1 cellular context compared by ENCODE assay signal in the genomic region with DNA sequence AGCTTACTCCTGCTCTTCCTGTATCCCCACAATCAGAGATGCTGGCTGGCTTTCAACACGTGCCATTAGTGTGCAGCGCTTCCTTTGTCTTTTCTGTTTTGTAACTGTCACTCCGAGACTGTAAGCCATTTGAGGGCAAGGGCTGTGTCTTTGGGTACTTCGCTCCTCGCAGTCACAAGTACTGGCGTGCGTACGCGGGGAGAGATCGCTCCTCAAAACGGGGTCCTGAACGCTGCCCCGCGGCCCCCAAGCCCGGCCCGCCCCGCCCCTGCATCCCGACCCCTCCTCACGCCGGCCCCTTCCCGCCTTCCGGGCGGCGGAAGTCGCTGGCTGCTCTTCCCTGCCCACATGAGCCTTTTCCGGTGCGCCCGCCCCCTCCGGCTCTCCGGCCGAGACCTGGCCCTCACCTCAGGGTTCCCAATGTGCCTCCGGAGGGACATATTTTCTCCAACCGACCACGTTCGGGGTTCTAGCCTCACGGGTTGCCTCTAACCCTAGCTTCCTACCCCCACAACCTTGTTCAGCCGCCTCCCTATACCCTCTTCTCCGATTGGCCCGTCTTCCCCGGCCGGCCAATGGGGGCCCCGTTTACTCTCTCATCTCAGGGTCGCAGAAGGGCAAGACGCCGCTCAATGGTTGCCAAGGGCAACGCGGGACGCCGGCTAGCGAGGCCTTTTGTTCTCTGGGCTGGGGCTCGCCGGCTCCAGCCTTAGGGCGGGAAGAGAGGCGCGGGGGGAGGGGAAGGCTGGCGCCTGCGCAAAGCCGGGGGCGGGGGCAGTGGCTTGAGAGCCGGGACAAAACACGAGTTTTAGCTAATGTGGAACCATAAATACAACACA.
A peak's percentile ranks its signal among the peaks of the same experiment; 100 is the strongest.
TF ChIP-seq lines count a peak whose summit lies in the region.

TSS of gene CEP41 (minus strand) at position 490 of the 839 bp plus-strand sequence. CDS start at position 440, 50 bp downstream.

TF ChIP-seq in HepG2, 621 proteins besides CTCF, POLR2A, EP300 and RAD21 (continued from another document and continues in another):
- TF ChIP-seq, protein P1, sequence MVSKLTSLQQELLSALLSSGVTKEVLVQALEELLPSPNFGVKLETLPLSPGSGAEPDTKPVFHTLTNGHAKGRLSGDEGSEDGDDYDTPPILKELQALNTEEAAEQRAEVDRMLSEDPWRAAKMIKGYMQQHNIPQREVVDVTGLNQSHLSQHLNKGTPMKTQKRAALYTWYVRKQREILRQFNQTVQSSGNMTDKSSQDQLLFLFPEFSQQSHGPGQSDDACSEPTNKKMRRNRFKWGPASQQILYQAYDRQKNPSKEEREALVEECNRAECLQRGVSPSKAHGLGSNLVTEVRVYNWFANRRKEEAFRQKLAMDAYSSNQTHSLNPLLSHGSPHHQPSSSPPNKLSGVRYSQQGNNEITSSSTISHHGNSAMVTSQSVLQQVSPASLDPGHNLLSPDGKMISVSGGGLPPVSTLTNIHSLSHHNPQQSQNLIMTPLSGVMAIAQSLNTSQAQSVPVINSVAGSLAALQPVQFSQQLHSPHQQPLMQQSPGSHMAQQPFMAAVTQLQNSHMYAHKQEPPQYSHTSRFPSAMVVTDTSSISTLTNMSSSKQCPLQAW (CRISPR knock-in tag; IDR thresholded peaks at IDR 0.05) = no peak
- TF ChIP-seq DNMT3B (CRISPR knock-in tag; conservative IDR thresholded peaks at IDR 0.05) (no peak), GATAD2A (CRISPR knock-in tag; IDR thresholded peaks at IDR 0.05) (no peak), BRCA1 (CRISPR knock-in tag; IDR thresholded peaks at IDR 0.05) (no peak), ZFP90 (CRISPR knock-in tag; IDR thresholded peaks at IDR 0.05; ENCODE audit: borderline replicate concordance) (no peak), ZNF296 (CRISPR knock-in tag; conservative IDR thresholded peaks at IDR 0.05) (no peak), ZNF773 (CRISPR knock-in tag; IDR thresholded peaks at IDR 0.05; ENCODE audit: borderline replicate concordance) (no peak), ZBTB25 (CRISPR knock-in tag; IDR thresholded peaks at IDR 0.05) (no peak; the same call in 1 of the 2 replicates), ZNF75D (CRISPR knock-in tag; IDR thresholded peaks at IDR 0.05; ENCODE audit: borderline replicate concordance) (no peak), SMAD3 (CRISPR knock-in tag; IDR thresholded peaks at IDR 0.05) (no peak), ZFP36L1 (CRISPR knock-in tag; IDR thresholded peaks at IDR 0.05) (no peak), DBP (CRISPR knock-in tag; IDR thresholded peaks at IDR 0.05; ENCODE audit: not compliant biosample characterization) (no peak), WIZ (CRISPR knock-in tag; IDR thresholded peaks at IDR 0.05) (no peak), ZNF362 (CRISPR knock-in tag; IDR thresholded peaks at IDR 0.05; ENCODE audit: borderline replicate concordance) (no peak), TCF12 (IDR thresholded peaks at IDR 0.05) (no peak), TCF12 (CRISPR knock-in tag; IDR thresholded peaks at IDR 0.05) (0 out of 2 replicates have a peak, but pooled peaks have one; percentile 40), ZHX2 (IDR thresholded peaks at IDR 0.05; ENCODE audit: low read depth) (no peak), ZHX2 (CRISPR knock-in tag; IDR thresholded peaks at IDR 0.05; ENCODE audit: borderline replicate concordance) (no peak), HMG20B (CRISPR knock-in tag; conservative IDR thresholded peaks at IDR 0.05) (no peak), NFYC (CRISPR knock-in tag; IDR thresholded peaks at IDR 0.05) (peak; percentile 95), ZBTB3 (CRISPR knock-in tag; IDR thresholded peaks at IDR 0.05; ENCODE audit: borderline replicate concordance, low read depth) (no peak), ZNF230 (CRISPR knock-in tag; IDR thresholded peaks at IDR 0.05) (peak; percentile 53; the same call in 1 of the 2 replicates), ZNF839 (CRISPR knock-in tag; IDR thresholded peaks at IDR 0.05; ENCODE audit: borderline replicate concordance) (no peak), NBN (conservative IDR thresholded peaks at IDR 0.05) (no peak), ZFP82 (CRISPR knock-in tag; IDR thresholded peaks at IDR 0.05; ENCODE audit: borderline replicate concordance) (no peak), DZIP1 (CRISPR knock-in tag; IDR thresholded peaks at IDR 0.05) (no peak), MIER3 (CRISPR knock-in tag; IDR thresholded peaks at IDR 0.05; ENCODE audit: borderline replicate concordance) (no peak), BATF2 (CRISPR knock-in tag; IDR thresholded peaks at IDR 0.05) (0 out of 2 replicates have a peak, but pooled peaks have one; percentile 12), MEIS1 (CRISPR knock-in tag; IDR thresholded peaks at IDR 0.05; ENCODE audit: borderline replicate concordance) (no peak), PHB2 (IDR thresholded peaks at IDR 0.05; ENCODE audit: partially characterized antibody) (no peak), NFE2L2 (IDR thresholded peaks at IDR 0.05; ENCODE audit: low read length) (no peak), ZNF256 (CRISPR knock-in tag; conservative IDR thresholded peaks at IDR 0.05) (no peak), NR2F6 (IDR thresholded peaks at IDR 0.05) (peak; percentile 24; the same call in 1 of the 2 replicates), NR2F6 (CRISPR knock-in tag; IDR thresholded peaks at IDR 0.05) (0 out of 2 replicates have a peak, but pooled peaks have one; percentile 15), PATZ1 (CRISPR knock-in tag; IDR thresholded peaks at IDR 0.05) (peak; percentile 32; the same call in 1 of the 2 replicates)
- TF ChIP-seq, protein P2, sequence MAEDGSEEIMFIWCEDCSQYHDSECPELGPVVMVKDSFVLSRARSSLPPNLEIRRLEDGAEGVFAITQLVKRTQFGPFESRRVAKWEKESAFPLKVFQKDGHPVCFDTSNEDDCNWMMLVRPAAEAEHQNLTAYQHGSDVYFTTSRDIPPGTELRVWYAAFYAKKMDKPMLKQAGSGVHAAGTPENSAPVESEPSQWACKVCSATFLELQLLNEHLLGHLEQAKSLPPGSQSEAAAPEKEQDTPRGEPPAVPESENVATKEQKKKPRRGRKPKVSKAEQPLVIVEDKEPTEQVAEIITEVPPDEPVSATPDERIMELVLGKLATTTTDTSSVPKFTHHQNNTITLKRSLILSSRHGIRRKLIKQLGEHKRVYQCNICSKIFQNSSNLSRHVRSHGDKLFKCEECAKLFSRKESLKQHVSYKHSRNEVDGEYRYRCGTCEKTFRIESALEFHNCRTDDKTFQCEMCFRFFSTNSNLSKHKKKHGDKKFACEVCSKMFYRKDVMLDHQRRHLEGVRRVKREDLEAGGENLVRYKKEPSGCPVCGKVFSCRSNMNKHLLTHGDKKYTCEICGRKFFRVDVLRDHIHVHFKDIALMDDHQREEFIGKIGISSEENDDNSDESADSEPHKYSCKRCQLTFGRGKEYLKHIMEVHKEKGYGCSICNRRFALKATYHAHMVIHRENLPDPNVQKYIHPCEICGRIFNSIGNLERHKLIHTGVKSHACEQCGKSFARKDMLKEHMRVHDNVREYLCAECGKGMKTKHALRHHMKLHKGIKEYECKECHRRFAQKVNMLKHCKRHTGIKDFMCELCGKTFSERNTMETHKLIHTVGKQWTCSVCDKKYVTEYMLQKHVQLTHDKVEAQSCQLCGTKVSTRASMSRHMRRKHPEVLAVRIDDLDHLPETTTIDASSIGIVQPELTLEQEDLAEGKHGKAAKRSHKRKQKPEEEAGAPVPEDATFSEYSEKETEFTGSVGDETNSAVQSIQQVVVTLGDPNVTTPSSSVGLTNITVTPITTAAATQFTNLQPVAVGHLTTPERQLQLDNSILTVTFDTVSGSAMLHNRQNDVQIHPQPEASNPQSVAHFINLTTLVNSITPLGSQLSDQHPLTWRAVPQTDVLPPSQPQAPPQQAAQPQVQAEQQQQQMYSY (CRISPR knock-in tag; IDR thresholded peaks at IDR 0.05) = no peak
